23 cellular contexts compared by ENCODE assay signal in genomic region chr1:87730274-87731222, GRCh38.
DNase-seq lines count a peak whose midpoint lies in the region; ATAC-seq, FAIRE-seq and TF ChIP-seq lines count a peak whose summit lies in the region.
"Had no signal": no experiment of that assay in that cellular context is flagged by ENCODE, and none has a peak within 500 bp of the region (broad histone marks: within the 10 kb centered on the region; RNA-seq: fewer than 3 reads in every experiment).

No MANE protein-coding gene starts in this region.

- ATAC-seq in SK-N-SH treated with all-trans-retinoic acid at 6 μM for 48 hours (peak; percentile 90), HG03432 (IDR thresholded peaks at IDR 0.05; ENCODE audit: unreplicated experiment) (no peak), T-cell (replicated peaks in 1 of 4) (no peak)
- ATAC-seq: A549, HCT116, Panc1 had no signal

- H3K9ac ChIP-seq in GM23248, result no peak overlapping the region

- H3K36me3 ChIP-seq in GM23248 (ENCODE audit: low read depth) (no peaks in the 10 kb centered on the region), hepatocyte (replicated peaks; ENCODE audit: insufficient read depth, low read depth) (no peaks in the 10 kb centered on the region)
- H3K36me3 ChIP-seq: BE2C, SJCRH30 had no signal

- WGBS in GM23248 (ENCODE audit: low coverage in 1 of 2, low lambda C conversion rate in 2 of 2, missing lambda C conversion rate in 2 of 2), 2 experiments, result 76 to 77% methylated on average over 9 of the region's 9 CpGs
- WGBS in hepatocyte (ENCODE audit: low lambda C conversion rate, missing lambda C conversion rate), result 53% methylated on average over 9 of the region's 9 CpGs

- H3K9me2 ChIP-seq in GM23248 (ENCODE audit: insufficient read depth) (no peaks in the 10 kb centered on the region), hepatocyte (replicated peaks; ENCODE audit: insufficient read depth) (no peaks in the 10 kb centered on the region)

- no peaks in the 10 kb centered on the region for H3K9me3 ChIP-seq in GM23248 (ENCODE audit: low read depth)
- no peaks in the 10 kb centered on the region for H3K9me3 ChIP-seq in hepatocyte (ENCODE audit: low read depth)
- H3K9me3 ChIP-seq: A549, BE2C, SJCRH30 had no signal

- H3K27ac ChIP-seq in GM23248 (no peak overlapping the region), hepatocyte (peak overlapping the region; percentile 49), caudate nucleus (ENCODE audit: low read depth, low read length) (no peak overlapping the region)
- H3K27ac ChIP-seq: A549, SJCRH30 had no signal

- in situ Hi-C loops in GM23248 (cut with MboI), result no loop called here

- H3K27me3 ChIP-seq in GM23248 (replicated peaks; ENCODE audit: insufficient read depth), result no peaks in the 10 kb centered on the region
- no peaks in the 10 kb centered on the region for H3K27me3 ChIP-seq in hepatocyte
- H3K27me3 ChIP-seq: BE2C, SJCRH30 had no signal

- H3K4me2 ChIP-seq in GM23248 (ENCODE audit: unreplicated experiment) (no peak overlapping the region), hepatocyte (peak overlapping the region; percentile 7)
- H3K4me2 ChIP-seq: A549 had no signal

- H3K27me3 Mint-ChIP-seq in T-cell, result peaks cover 0 to 3% of the 10 kb centered on the region in 2 donors
- H3K27me3 Mint-ChIP-seq: IgD-negative memory B cell had no signal

- no peaks in the 10 kb centered on the region for H3K4me1 Mint-ChIP-seq in T-cell

- H3K27ac Mint-ChIP-seq in T-cell, result no peak overlapping the region
- H3K27ac Mint-ChIP-seq: IgD-negative memory B cell had no signal

- H3K4me3 ChIP-seq in GM23248, result no peak overlapping the region
- no peak overlapping the region for H3K4me3 ChIP-seq in hepatocyte
- H3K4me3 ChIP-seq: A549, SJCRH30 had no signal

- DNase-seq in GM23248, result peak; percentile 20
- DNase-seq in hepatocyte (ENCODE audit: low spot score), result no peak
- peak; percentile 59 for DNase-seq in renal cortical epithelial cell (ENCODE audit: low read depth)
- DNase-seq in caudate nucleus (lab: John Stamatoyannopoulos, UW), result no peak
- no peak for DNase-seq in frontal cortex (ENCODE audit: low spot score in 2 of 2)
- no peak for DNase-seq in T-cell
- DNase-seq: BE2C, EL, GF-D8, GOT3, NCI-H1105, NCI-H2029 treated with DMSO at 0.1 percent for 48 hours, NCI-H345, NCI-H524 treated with DMSO at 0.1 percent for 48 hours, NCI-H82, SJCRH30 had no signal

- H3K9me3 Mint-ChIP-seq in T-cell, result no peaks in the 10 kb centered on the region
- H3K9me3 Mint-ChIP-seq: IgD-negative memory B cell had no signal

- no peak overlapping the region for H2AFZ ChIP-seq in GM23248
- no peak overlapping the region for H2AFZ ChIP-seq in hepatocyte

- no peak for TF ChIP-seq CTCF in hepatocyte (IDR thresholded peaks at IDR 0.05; ENCODE audit: poor library complexity)

- H3K79me2 ChIP-seq in GM23248 (ENCODE audit: insufficient read depth) (no peaks in the 10 kb centered on the region), hepatocyte (no peaks in the 10 kb centered on the region)

- no peak overlapping the region for H3K4me3 Mint-ChIP-seq in T-cell
- H3K4me3 Mint-ChIP-seq: IgD-negative memory B cell had no signal

- H3K36me3 Mint-ChIP-seq in T-cell, result no peaks in the 10 kb centered on the region
- H3K36me3 Mint-ChIP-seq: IgD-negative memory B cell had no signal

- CTCF ChIA-PET in T-cell (lab: Charles Lee), result no interaction called here

- H4K20me1 ChIP-seq in GM23248 (ENCODE audit: insufficient read depth), result no peaks in the 10 kb centered on the region
- H4K20me1 ChIP-seq in hepatocyte (ENCODE audit: insufficient read depth, poor library complexity, severe bottlenecking), result no peaks in the 10 kb centered on the region

- no peak for FAIRE-seq in frontal cortex (lab: Jason Lieb, UNC)
- FAIRE-seq: A549, D721Med had no signal

- POLR2A ChIA-PET in T-cell (lab: Charles Lee), result no interaction called here

- H3K4me1 ChIP-seq in GM23248 (ENCODE audit: insufficient read depth) (no peaks in the 10 kb centered on the region), hepatocyte (ENCODE audit: insufficient read depth) (no peaks in the 10 kb centered on the region)
- H3K4me1 ChIP-seq: A549, BE2C, SJCRH30 had no signal

- no peaks in the 10 kb centered on the region for H3F3A ChIP-seq in GM23248 (ENCODE audit: insufficient read depth)

TF ChIP-seq in SK-N-SH treated with all-trans-retinoic acid at 6 μM for 48 hours, 23 proteins besides CTCF, POLR2A, EP300 and RAD21:
- no peak for TF ChIP-seq POU6F1 (CRISPR knock-in tag; IDR thresholded peaks at IDR 0.05; ENCODE audit: borderline replicate concordance, low read depth)
- 0 out of 2 replicates have a peak, but pooled peaks have one; percentile 11 for TF ChIP-seq ISL1 (CRISPR knock-in tag; IDR thresholded peaks at IDR 0.05)

Comparison
In these comparisons a context has a peak if more than half of its experiments do, and no peak if none do; other contexts are left out.
1. DNase-seq: peak in GM23248 (single experiment) and renal cortical epithelial cell (single experiment); none in hepatocyte (single experiment), caudate nucleus (0 of 61), frontal cortex (0 of 2) and T-cell (0 of 34).